In genomic region chr6:56652231-56652630, GRCh38 we compare ENCODE assay signal across 12 cellular contexts. TPM values are rescaled to one million over a fixed set of nuclear protein-coding genes. Genes with fewer than 3 reads are reported as not detected.
DNase-seq lines count a peak whose midpoint lies in the region; ATAC-seq and TF ChIP-seq lines count a peak whose summit lies in the region.
"Had no signal": no experiment of that assay in that cellular context is flagged by ENCODE, and none has a peak within 500 bp of the region (broad histone marks: within the 10 kb centered on the region; RNA-seq: fewer than 3 reads in every experiment).

No MANE protein-coding gene starts in this region.

- peaks cover 0 to 4% of the 10 kb centered on the region in 2 donors for H3K27me3 Mint-ChIP-seq in T-cell
- peaks cover 7% of the 10 kb centered on the region for H3K27me3 Mint-ChIP-seq in activated naive CD4-positive, alpha-beta T cell treated with anti-CD3 and anti-CD28 coated beads for 36 hours (ENCODE audit: low read depth)
- H3K27me3 Mint-ChIP-seq: stimulated activated naive CD8-positive, alpha-beta T cell treated with anti-CD3 and anti-CD28 coated beads, Interleukin-15, Interleukin-2, amounts not matched to agents 100 ng/mL and 50 ng/mL, for 24 hours had no signal

- no peak for TF ChIP-seq CTCF in HEK293 (tag by site-specific recombination; IDR thresholded peaks at IDR 0.05)
- no peak for TF ChIP-seq CTCF in fibroblast of pulmonary artery (IDR thresholded peaks at IDR 0.05; ENCODE audit: low read length, missing control alignments)

- H3K36me3 ChIP-seq in HEK293 (ENCODE audit: control insufficient read depth in 2 of 2, insufficient read depth in 1 of 2, low read length in 2 of 2): peaks cover 4 to 11% of the 10 kb centered on the region in 2 experiments; a peak in 2 of 3 replicates

- peak overlapping the region; percentile 27 for H3K27ac ChIP-seq in HEK293 (ENCODE audit: extremely low read depth, low read depth, low read length)
- H3K27ac ChIP-seq in angular gyrus (ENCODE audit: low read depth, low read length): peak overlapping the region; percentile 49
- H3K27ac ChIP-seq: parathyroid adenoma had no signal

- ATAC-seq in T-cell (replicated peaks in 1 of 4) (no peak), GM21576 (IDR thresholded peaks at IDR 0.05; ENCODE audit: unreplicated experiment) (no peak)
- ATAC-seq: CD8-positive, alpha-beta T cell had no signal

- peaks cover 52% of the 10 kb centered on the region for H3K4me1 ChIP-seq in HEK293 (ENCODE audit: control insufficient read depth, insufficient read depth, low read length)

- no peaks in the 10 kb centered on the region for H3K4me1 Mint-ChIP-seq in T-cell
- H3K4me1 Mint-ChIP-seq in activated naive CD4-positive, alpha-beta T cell treated with anti-CD3 and anti-CD28 coated beads for 36 hours (ENCODE audit: low read depth): no peaks in the 10 kb centered on the region
- H3K4me1 Mint-ChIP-seq: activated naive CD8-positive, alpha-beta T cell treated with anti-CD3 and anti-CD28 coated beads, Interleukin-2, amount 10 ng/mL, durations not matched to agents 7 days and 5 days had no signal

- DNase-seq in fibroblast of pulmonary artery (ENCODE audit: low read depth) (peak; percentile 84), superior temporal gyrus (ENCODE audit: extremely low spot score) (peak; percentile 53), T-cell (no peak)
- DNase-seq in activated naive CD4-positive, alpha-beta T cell treated with anti-CD3 and anti-CD28 coated beads for 36 hours: no peak
- DNase-seq: activated naive CD8-positive, alpha-beta T cell treated with anti-CD3 and anti-CD28 coated beads, Interleukin-2, amount 10 ng/mL, durations not matched to agents 7 days and 5 days; CD8-positive, alpha-beta T cell; NCI-H524 had no signal

- H3K27ac Mint-ChIP-seq in T-cell: no peak overlapping the region
- H3K27ac Mint-ChIP-seq in activated naive CD4-positive, alpha-beta T cell treated with anti-CD3 and anti-CD28 coated beads for 36 hours: no peak overlapping the region
- H3K27ac Mint-ChIP-seq: activated naive CD8-positive, alpha-beta T cell treated with anti-CD3 and anti-CD28 coated beads, Interleukin-2, amount 10 ng/mL, durations not matched to agents 7 days and 5 days; CD8-positive, alpha-beta T cell; stimulated activated naive CD8-positive, alpha-beta T cell treated with anti-CD3 and anti-CD28 coated beads, Interleukin-15, Interleukin-2, amounts not matched to agents 100 ng/mL and 50 ng/mL, for 24 hours had no signal

- POLR2A ChIA-PET in HEK293 (lab: Yijun Ruan, JAX) (no interaction called here), T-cell (lab: Charles Lee) (no interaction called here)

- no peak overlapping the region for H3K4me3 Mint-ChIP-seq in T-cell
- H3K4me3 Mint-ChIP-seq in activated naive CD4-positive, alpha-beta T cell treated with anti-CD3 and anti-CD28 coated beads for 36 hours: no peak overlapping the region
- H3K4me3 Mint-ChIP-seq: activated naive CD8-positive, alpha-beta T cell treated with anti-CD3 and anti-CD28 coated beads, Interleukin-2, amount 10 ng/mL, durations not matched to agents 7 days and 5 days; CD8-positive, alpha-beta T cell; stimulated activated naive CD8-positive, alpha-beta T cell treated with anti-CD3 and anti-CD28 coated beads, Interleukin-15, Interleukin-2, amounts not matched to agents 100 ng/mL and 50 ng/mL, for 24 hours had no signal

- intact Hi-C loops in activated naive CD4-positive, alpha-beta T cell treated with anti-CD3 and anti-CD28 coated beads for 36 hours (cut with micrococcal nuclease): no loop called here

- H3K9me3 ChIP-seq in HEK293 (ENCODE audit: control insufficient read depth, insufficient read depth, low read depth, low read length): no peaks in the 10 kb centered on the region

- H3K36me3 Mint-ChIP-seq in T-cell: no peaks in the 10 kb centered on the region
- H3K36me3 Mint-ChIP-seq in activated naive CD4-positive, alpha-beta T cell treated with anti-CD3 and anti-CD28 coated beads for 36 hours (ENCODE audit: low read depth): no peaks in the 10 kb centered on the region
- H3K36me3 Mint-ChIP-seq: activated naive CD8-positive, alpha-beta T cell treated with anti-CD3 and anti-CD28 coated beads, Interleukin-2, amount 10 ng/mL, durations not matched to agents 7 days and 5 days; CD8-positive, alpha-beta T cell had no signal

- H3K4me3 ChIP-seq in HEK293 (ENCODE audit: low read depth, low read length) (no peak overlapping the region), fibroblast of pulmonary artery (replicated peaks; ENCODE audit: low read depth, low read length) (no peak overlapping the region)

- no peaks in the 10 kb centered on the region for H3K9me3 Mint-ChIP-seq in T-cell
- no peaks in the 10 kb centered on the region for H3K9me3 Mint-ChIP-seq in activated naive CD4-positive, alpha-beta T cell treated with anti-CD3 and anti-CD28 coated beads for 36 hours
- H3K9me3 Mint-ChIP-seq: activated naive CD8-positive, alpha-beta T cell treated with anti-CD3 and anti-CD28 coated beads, Interleukin-2, amount 10 ng/mL, durations not matched to agents 7 days and 5 days; CD8-positive, alpha-beta T cell; stimulated activated naive CD8-positive, alpha-beta T cell treated with anti-CD3 and anti-CD28 coated beads, Interleukin-15, Interleukin-2, amounts not matched to agents 100 ng/mL and 50 ng/mL, for 24 hours had no signal

- CTCF ChIA-PET in HEK293 (lab: Yijun Ruan, JAX) (interaction anchor here (0.6 to 3.9 kb wide), 4 partner anchors 15 to 413 kb away, joined by 3 to 12 read pairs (median 4); no protein-coding TSS in a partner anchor), T-cell (lab: Charles Lee) (no interaction called here)
- CTCF ChIA-PET in activated naive CD4-positive, alpha-beta T cell treated with anti-CD3 and anti-CD28 coated beads for 36 hours (lab: Charles Lee): no interaction called here

TF ChIP-seq in HEK293, 187 proteins besides CTCF, POLR2A, EP300 and RAD21 (continues in another document):
- TF ChIP-seq SCRT2 (tag by site-specific recombination; IDR thresholded peaks at IDR 0.05) (peak; percentile 96), ZBTB26 (tag by site-specific recombination; optimal IDR thresholded peaks at IDR 0.05) (no peak), ZNF544 (tag by site-specific recombination; IDR thresholded peaks at IDR 0.05) (no peak), ZFHX2 (tag by site-specific recombination; conservative IDR thresholded peaks at IDR 0.05) (peak; percentile 63), ZNF521 (tag by site-specific recombination; IDR thresholded peaks at IDR 0.05) (no peak), ZNF629 (tag by site-specific recombination; IDR thresholded peaks at IDR 0.05) (no peak), ZBTB7A (tag by site-specific recombination; IDR thresholded peaks at IDR 0.05; ENCODE audit: low read depth) (no peak), SCRT1 (tag by site-specific recombination; IDR thresholded peaks at IDR 0.05; ENCODE audit: borderline replicate concordance) (peak; percentile 87), ZNF280C (tag by site-specific recombination; IDR thresholded peaks at IDR 0.05) (no peak), ZNF398 (tag by site-specific recombination; IDR thresholded peaks at IDR 0.05) (no peak)

RNA-seq across cellular contexts. Expression of gene DST, which starts 9.5 kb away (rescaled TPM):
- 10 to 100 TPM in 1 of 5 donors, 1 to 10 TPM in 4; 3.1 to 12.1 (median 7.4) TPM for total RNA-seq in T-cell
- 1 to 10 TPM; 5.2 to 5.8 TPM for total RNA-seq in activated naive CD4-positive, alpha-beta T cell treated with anti-CD3 and anti-CD28 coated beads for 36 hours

Comparison
In these comparisons a context has a peak if more than half of its experiments do, and no peak if none do; other contexts are left out.
1. DNase-seq: peak in fibroblast of pulmonary artery (single experiment) and superior temporal gyrus (single experiment); none in T-cell (0 of 34) and activated naive CD4-positive, alpha-beta T cell treated with anti-CD3 and anti-CD28 coated beads for 36 hours (single experiment).